ENCODE assay signal across 13 cellular contexts in genomic region chr15:66729339-66729951, GRCh38. TPM values are rescaled to one million over a fixed set of nuclear protein-coding genes. Genes with fewer than 3 reads are reported as not detected.
DNase-seq lines count a peak whose midpoint lies in the region; ATAC-seq and TF ChIP-seq lines count a peak whose summit lies in the region.
"Had no signal": no experiment of that assay in that cellular context is flagged by ENCODE, and none has a peak within 500 bp of the region (broad histone marks: within the 10 kb centered on the region; RNA-seq: fewer than 3 reads in every experiment).

No MANE protein-coding gene starts in this region.

- H3K4me3 Mint-ChIP-seq in Calu3 (ENCODE audit: low read depth, unreplicated experiment): no peak overlapping the region
- H3K4me3 Mint-ChIP-seq: activated T-helper 1 cell treated with anti-CD3 and anti-CD28 coated beads, Interleukin-12 subunit alpha, Interleukin-12 subunit beta, Interleukin-2, Interleukin-4 antibody, amounts not matched to agents 30 ng/mL and 10 ng/mL and 1 ng/mL, durations not matched to agents 14 hours and 24 hours and 36 hours; naive B cell had no signal

- H3K36me3 ChIP-seq in HUES6 (ENCODE audit: control insufficient read depth, insufficient read depth, low read length) (peaks cover 3% of the 10 kb centered on the region; the same call in 1 of the 2 replicates), esophagus squamous epithelium (no peaks in the 10 kb centered on the region), muscle layer of duodenum (ENCODE audit: control insufficient read depth in 1 of 2, insufficient read depth in 2 of 2, low read length in 2 of 2) (peaks cover 0 to 4% of the 10 kb centered on the region in 2 donors), thoracic aorta (no peaks in the 10 kb centered on the region), body of pancreas (replicated peaks in 1 of 2; ENCODE audit: insufficient read depth in 1 of 2, low read depth in 2 of 2) (no peaks in the 10 kb centered on the region)

- no TSS peak for BruUV-seq in Calu3 (replicated peaks; lab: Mats Ljungman, UMichigan)

- 59 to 62% methylated on average over 10 to 20 of the region's 26 CpGs for WGBS in esophagus squamous epithelium, 2 donors
- WGBS in body of pancreas, 2 donors: 66 to 73% methylated on average over 20 to 26 of the region's 26 CpGs

- H3K4me1 ChIP-seq in HUES6 (ENCODE audit: control insufficient read depth, insufficient read depth, low read length) (peaks cover 29% of the 10 kb centered on the region), esophagus squamous epithelium (peaks cover 0 to 25% (median 17%) of the 10 kb centered on the region in 3 donors), muscle layer of duodenum (ENCODE audit: control insufficient read depth in 1 of 2, insufficient read depth in 2 of 2, low read length in 2 of 2) (peaks cover 0 to 17% of the 10 kb centered on the region in 2 donors), thoracic aorta (ENCODE audit: control insufficient read depth in 1 of 2, low read depth in 2 of 2) (peaks cover 20 to 87% of the 10 kb centered on the region in 2 donors), body of pancreas (peaks cover 4% of the 10 kb centered on the region)

- DNase-seq in esophagus squamous epithelium (lab: John Stamatoyannopoulos, UW): no peak
- no peak for DNase-seq in thoracic aorta (ENCODE audit: low spot score)
- DNase-seq in Calu3: no peak
- no peak for DNase-seq in GM19240 (ENCODE audit: insufficient read length, low spot score)
- DNase-seq in body of pancreas: no peak
- DNase-seq in effector CD4-positive, alpha-beta T cell: no peak
- DNase-seq: activated CD4-positive, CD25-positive, alpha-beta regulatory T cell; cerebellar nuclear complex; Karpas-422; naive B cell had no signal

- TF ChIP-seq CTCF in esophagus squamous epithelium (IDR thresholded peaks at IDR 0.05) (no peak), thoracic aorta (IDR thresholded peaks at IDR 0.05) (no peak), Calu3 (IDR thresholded peaks at IDR 0.05; ENCODE audit: unreplicated experiment) (no peak), body of pancreas (IDR thresholded peaks at IDR 0.05) (no peak)

- no peak overlapping the region for H3K27ac Mint-ChIP-seq in Calu3 (ENCODE audit: unreplicated experiment)
- H3K27ac Mint-ChIP-seq: activated T-helper 1 cell treated with anti-CD3 and anti-CD28 coated beads, Interleukin-12 subunit alpha, Interleukin-12 subunit beta, Interleukin-2, Interleukin-4 antibody, amounts not matched to agents 30 ng/mL and 10 ng/mL and 1 ng/mL, durations not matched to agents 14 hours and 24 hours and 36 hours had no signal

- H3K9me3 Mint-ChIP-seq in Calu3 (ENCODE audit: low read depth, unreplicated experiment): no peaks in the 10 kb centered on the region
- H3K9me3 Mint-ChIP-seq: activated T-helper 1 cell treated with anti-CD3 and anti-CD28 coated beads, Interleukin-12 subunit alpha, Interleukin-12 subunit beta, Interleukin-2, Interleukin-4 antibody, amounts not matched to agents 30 ng/mL and 10 ng/mL and 1 ng/mL, durations not matched to agents 14 hours and 24 hours and 36 hours; naive B cell had no signal

- no peaks in the 10 kb centered on the region for H3K27me3 Mint-ChIP-seq in Calu3 (ENCODE audit: unreplicated experiment)

- H3K9ac ChIP-seq in HUES6 (ENCODE audit: low read length): peak overlapping the region; percentile 49

- ATAC-seq in thoracic aorta (ENCODE audit: insufficient number of reproducible peaks, low FRiP score, low read depth) (no peak), body of pancreas (no peak)

- TF ChIP-seq POLR2A in esophagus squamous epithelium (IDR thresholded peaks at IDR 0.05) (no peak), body of pancreas (IDR thresholded peaks at IDR 0.05) (no peak)

- H3K27ac ChIP-seq in HUES6 (ENCODE audit: low read depth, low read length) (peak overlapping the region; percentile 22; the same call in 1 of the 2 replicates), esophagus squamous epithelium (peak overlapping the region; percentile 44 to 81 (median 53)), muscle layer of duodenum (ENCODE audit: low read length) (peak overlapping the region; percentile 39), thoracic aorta (peak overlapping the region; percentile 79 to 89), body of pancreas (peak overlapping the region in 2 of 4 donors; percentile 9 to 16)

- H3K4me1 Mint-ChIP-seq in Calu3 (ENCODE audit: low read depth, unreplicated experiment): peaks cover 41% of the 10 kb centered on the region

- intact Hi-C loops in esophagus squamous epithelium (cut with DNase I): no loop called here
- intact Hi-C loops in Calu3 (cut with micrococcal nuclease; ENCODE audit: unreplicated experiment): no loop called here
- intact Hi-C loops in body of pancreas (cut with DNase I): no loop called here

- CTCF ChIA-PET in Calu3 (lab: Charles Lee): interaction anchor here (0.8 kb wide), 1 partner anchor 30 kb away, joined by 3 read pairs; no protein-coding TSS in a partner anchor

- H3K36me3 Mint-ChIP-seq in Calu3 (ENCODE audit: insufficient read depth, unreplicated experiment): peaks cover 44% of the 10 kb centered on the region
- H3K36me3 Mint-ChIP-seq: naive B cell had no signal

- H3K9me3 ChIP-seq in HUES6 (ENCODE audit: control insufficient read depth, insufficient read depth, low read depth, low read length): no peaks in the 10 kb centered on the region
- H3K9me3 ChIP-seq in esophagus squamous epithelium: no peaks in the 10 kb centered on the region
- H3K9me3 ChIP-seq in muscle layer of duodenum (ENCODE audit: control insufficient read depth in 1 of 2, low read length in 2 of 2): no peaks in the 10 kb centered on the region
- no peaks in the 10 kb centered on the region for H3K9me3 ChIP-seq in thoracic aorta
- no peaks in the 10 kb centered on the region for H3K9me3 ChIP-seq in body of pancreas

- peak overlapping the region; percentile 5; the same call in 1 of the 2 replicates for H3K4me3 ChIP-seq in HUES6 (ENCODE audit: low read depth, low read length)
- H3K4me3 ChIP-seq in esophagus squamous epithelium: peak overlapping the region in 1 of 4 donors; percentile 51
- H3K4me3 ChIP-seq in muscle layer of duodenum (ENCODE audit: low read depth in 1 of 2, low read length in 2 of 2): peak overlapping the region in 1 of 2 donors; percentile 23
- peak overlapping the region; percentile 64 for H3K4me3 ChIP-seq in thoracic aorta
- H3K4me3 ChIP-seq in body of pancreas: no peak overlapping the region

- H3K27me3 ChIP-seq in HUES6 (ENCODE audit: control insufficient read depth, insufficient read depth, low read length): no peaks in the 10 kb centered on the region
- H3K27me3 ChIP-seq in esophagus squamous epithelium: no peaks in the 10 kb centered on the region
- H3K27me3 ChIP-seq in muscle layer of duodenum (ENCODE audit: low read depth, low read length): no peaks in the 10 kb centered on the region
- H3K27me3 ChIP-seq in thoracic aorta (replicated peaks; ENCODE audit: insufficient read depth): no peaks in the 10 kb centered on the region
- no peaks in the 10 kb centered on the region for H3K27me3 ChIP-seq in body of pancreas

RNA-seq across cellular contexts. Expression of gene SMAD6, which starts 27.4 kb away (rescaled TPM):
- total RNA-seq in esophagus squamous epithelium (1 to 10 TPM; 1.7 to 6.3 (median 3.8) TPM), thoracic aorta (100 to 1,000 TPM in 1 of 2 donors, 10 to 100 TPM in 1; 73.3 to 113 TPM), Calu3 (2022) (49.6 and 58.6 TPM in 2 replicates), body of pancreas (10 to 100 TPM; 14.0 to 25.4 TPM)

Comparison
In these comparisons a context has a peak if more than half of its experiments do, and no peak if none do; other contexts are left out.
1. H3K4me3 ChIP-seq: peak in HUES6 (single experiment) and thoracic aorta (single experiment); none in body of pancreas (0 of 2).